Comparison of ENCODE assay signal across 25 cellular contexts in the genomic region with DNA sequence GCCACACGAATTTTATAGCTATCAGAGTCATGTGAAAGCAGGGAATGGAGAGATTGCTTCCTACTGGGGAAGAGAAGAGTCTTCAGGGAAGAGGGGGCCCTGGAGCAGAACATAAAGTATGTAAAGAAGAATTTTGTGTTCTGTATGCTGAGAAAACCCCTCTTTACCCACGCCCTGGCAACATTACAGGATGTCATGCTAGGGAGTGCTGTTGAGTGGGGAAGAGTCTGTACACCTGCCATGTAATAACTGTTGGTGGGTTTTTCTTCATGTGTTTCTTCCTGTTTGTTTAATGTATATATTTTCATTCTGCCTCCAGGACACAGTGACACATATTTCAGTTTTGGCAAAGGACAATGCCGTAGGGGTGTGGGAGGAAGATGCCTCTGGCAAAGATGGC.
"Had no signal": no experiment of that assay in that cellular context is flagged by ENCODE, and none has a peak within 500 bp of the region (broad histone marks: within the 10 kb centered on the region; RNA-seq: fewer than 3 reads in every experiment).

No MANE protein-coding gene starts in this region.

- H3K36me3 ChIP-seq: SJCRH30 had no signal

- H3K9me3 Mint-ChIP-seq: activated CD4-positive, alpha-beta memory T cell treated with anti-CD3 and anti-CD28 coated beads for 36 hours; activated naive CD4-positive, alpha-beta T cell treated with anti-CD3 and anti-CD28 coated beads for 36 hours; activated T-cell treated with anti-CD3 and anti-CD28 coated beads, Interleukin-2, amount 50 U/mL, for 4 hours; activated T-helper 17 cell treated with anti-CD3 and anti-CD28 coated beads, Interleukin-2, amount 50 U/mL, for 72 hours; central memory CD8-positive, alpha-beta T cell had no signal

- DNase-seq: activated CD4-positive, alpha-beta memory T cell treated with anti-CD3 and anti-CD28 coated beads for 36 hours; activated CD4-positive, alpha-beta T cell treated with anti-CD3 and anti-CD28 coated beads, Interleukin-2, amount 10 ng/mL, durations not matched to agents 7 days and 5 days; activated CD8-positive, alpha-beta memory T cell treated with anti-CD3 and anti-CD28 coated beads for 24 hours; activated gamma-delta T cell; activated naive CD4-positive, alpha-beta T cell treated with anti-CD3 and anti-CD28 coated beads for 36 hours; activated T-cell treated with anti-CD3 and anti-CD28 coated beads, Interleukin-2, amount 50 U/mL, for 4 hours; amygdala; NCI-H1092 treated with DMSO at 0.1 percent for 48 hours; NCI-H1436; NCI-H1694 treated with DMSO at 0.1 percent for 48 hours; NCI-H2029 treated with DMSO at 0.1 percent for 48 hours; NCI-H345; NCI-H510A; NCI-H526 treated with DMSO at 0.1 percent for 48 hours; NCI-H82; Right ventricle myocardium superior; SJCRH30; SK-N-SH had no signal

- H3K27ac ChIP-seq: SJCRH30 had no signal

- H3K27me3 ChIP-seq: SJCRH30 had no signal

- ATAC-seq: activated CD4-positive, CD25-positive, alpha-beta regulatory T cell treated with anti-CD3 and anti-CD28 coated beads, Interleukin-2, amount 50 U/mL, for 24 hours; activated T-cell treated with anti-CD3 and anti-CD28 coated beads, Interleukin-2, amount 50 U/mL, for 4 hours; activated T-helper 17 cell treated with anti-CD3 and anti-CD28 coated beads, Interleukin-2, amount 50 U/mL, for 72 hours; K562 had no signal

- H3K36me3 Mint-ChIP-seq: activated CD4-positive, alpha-beta memory T cell treated with anti-CD3 and anti-CD28 coated beads for 36 hours; activated naive CD8-positive, alpha-beta T cell; brain had no signal

- H3K4me2 ChIP-seq: SK-N-SH had no signal

- H3K4me1 Mint-ChIP-seq: brain; central memory CD8-positive, alpha-beta T cell had no signal

- H3K4me3 ChIP-seq: K562, SJCRH30 had no signal

- H3K9me3 ChIP-seq: SJCRH30, SK-N-SH had no signal

- H3K9ac ChIP-seq: SK-N-SH had no signal

- H3K4me1 ChIP-seq: SJCRH30 had no signal

- H3K9me2 ChIP-seq: SK-N-SH had no signal

- H3K27me3 Mint-ChIP-seq: activated CD4-positive, alpha-beta memory T cell treated with anti-CD3 and anti-CD28 coated beads for 36 hours; activated naive CD8-positive, alpha-beta T cell; activated T-helper 17 cell treated with anti-CD3 and anti-CD28 coated beads, Interleukin-2, amount 50 U/mL, for 72 hours; brain; central memory CD8-positive, alpha-beta T cell had no signal

- H3K27ac Mint-ChIP-seq: activated CD4-positive, alpha-beta memory T cell treated with anti-CD3 and anti-CD28 coated beads for 36 hours; activated CD4-positive, alpha-beta T cell treated with anti-CD3 and anti-CD28 coated beads, Interleukin-2, amount 10 ng/mL, durations not matched to agents 7 days and 5 days; activated naive CD4-positive, alpha-beta T cell treated with anti-CD3 and anti-CD28 coated beads for 36 hours; activated naive CD8-positive, alpha-beta T cell; activated T-helper 17 cell treated with anti-CD3 and anti-CD28 coated beads, Interleukin-2, amount 50 U/mL, for 72 hours; brain; T-helper 1 cell treated with Interleukin-12 subunit alpha and Interleukin-12 subunit beta and Interleukin-4 antibody, amounts not matched to agents 30 μg/mL and 1 μg/mL, for 36 hours had no signal

- H3K4me3 Mint-ChIP-seq: activated CD4-positive, alpha-beta memory T cell treated with anti-CD3 and anti-CD28 coated beads for 36 hours; activated CD4-positive, alpha-beta T cell treated with anti-CD3 and anti-CD28 coated beads, Interleukin-2, amount 10 ng/mL, durations not matched to agents 7 days and 5 days; activated naive CD4-positive, alpha-beta T cell treated with anti-CD3 and anti-CD28 coated beads for 36 hours; activated naive CD8-positive, alpha-beta T cell; activated T-cell treated with anti-CD3 and anti-CD28 coated beads, Interleukin-2, amount 50 U/mL, for 4 hours; activated T-helper 17 cell treated with anti-CD3 and anti-CD28 coated beads, Interleukin-2, amount 50 U/mL, for 72 hours; brain; central memory CD8-positive, alpha-beta T cell; T-helper 1 cell treated with Interleukin-12 subunit alpha and Interleukin-12 subunit beta and Interleukin-4 antibody, amounts not matched to agents 30 μg/mL and 1 μg/mL, for 36 hours had no signal
